ENCODE assay signal across 8 cellular contexts in genomic region chr3:185151959-185152432, GRCh38. TPM values are rescaled to one million over a fixed set of nuclear protein-coding genes. Genes with fewer than 3 reads are reported as not detected.
DNase-seq lines count a peak whose midpoint lies in the region; ATAC-seq and TF ChIP-seq lines count a peak whose summit lies in the region.

No MANE protein-coding gene starts in this region.

- H3K27me3 ChIP-seq in RWPE2 (ENCODE audit: insufficient read depth, poor library complexity, severe bottlenecking) (peaks cover 80% of the 10 kb centered on the region), gastroesophageal sphincter (no peaks in the 10 kb centered on the region)

- no peak for TF ChIP-seq EP300 in gastroesophageal sphincter (IDR thresholded peaks at IDR 0.05)

- no peaks in the 10 kb centered on the region for H3K4me1 ChIP-seq in RWPE2 (ENCODE audit: insufficient read depth, poor library complexity, severe bottlenecking)
- peaks cover 0 to 63% (median 0%) of the 10 kb centered on the region in 3 donors for H3K4me1 ChIP-seq in gastroesophageal sphincter

- H3K9me3 ChIP-seq in RWPE2 (ENCODE audit: severe bottlenecking) (no peaks in the 10 kb centered on the region), gastroesophageal sphincter (no peaks in the 10 kb centered on the region)

- ATAC-seq in RWPE2 (ENCODE audit: low read depth) (no peak), gastroesophageal sphincter (no peak), HG03039 (IDR thresholded peaks at IDR 0.05; ENCODE audit: unreplicated experiment) (no peak), HG02981 (IDR thresholded peaks at IDR 0.05; ENCODE audit: unreplicated experiment) (no peak)

- WGBS in gastroesophageal sphincter (ENCODE audit: low coverage in 1 of 2), 2 donors = 1 to 7% methylated on average over 5 of the region's 12 CpGs

- intact Hi-C loops in posterior vena cava (cut with DNase I) = no loop called here

- H3K27ac ChIP-seq in RWPE2 (ENCODE audit: poor library complexity, severe bottlenecking) = no peak overlapping the region
- peak overlapping the region; percentile 61 to 95 (median 92) for H3K27ac ChIP-seq in gastroesophageal sphincter

- H3K4me3 ChIP-seq in RWPE2 (ENCODE audit: severe bottlenecking) = peak overlapping the region; percentile 32
- H3K4me3 ChIP-seq in gastroesophageal sphincter = peak overlapping the region; percentile 45 to 70

- peak; percentile 36 for DNase-seq in DMS114 treated with DMSO at 0.1 percent for 48 hours (lab: John Stamatoyannopoulos, UW; ENCODE audit: unreplicated experiment)
- no peak for DNase-seq in RWPE2 (ENCODE audit: low spot score)
- DNase-seq in posterior vena cava (ENCODE audit: low spot score) = peak; percentile 86
- DNase-seq in activated CD4-positive, CD25-positive, alpha-beta regulatory T cell (lab: John Stamatoyannopoulos, UW) = no peak
- DNase-seq in mucosa of gallbladder (ENCODE audit: low spot score) = no peak

- no peak for TF ChIP-seq POLR2A in gastroesophageal sphincter (IDR thresholded peaks at IDR 0.05)

- H3K36me3 ChIP-seq in RWPE2 (ENCODE audit: low read depth) = no peaks in the 10 kb centered on the region
- H3K36me3 ChIP-seq in gastroesophageal sphincter = no peaks in the 10 kb centered on the region

- TF ChIP-seq CTCF in RWPE2 (IDR thresholded peaks at IDR 0.05; ENCODE audit: poor library complexity, severe bottlenecking) (no peak), gastroesophageal sphincter (IDR thresholded peaks at IDR 0.05) (no peak)

RNA-seq across cellular contexts. Expression of gene C3orf70, which starts 0.9 kb away (rescaled TPM):
- total RNA-seq in gastroesophageal sphincter = 10 to 100 TPM; 21.0 to 61.1 (median 36.1) TPM
- 10 to 100 TPM; 38.5 to 46.1 TPM for total RNA-seq in posterior vena cava
- total RNA-seq in mucosa of gallbladder = 20.0 TPM

Comparison
In these comparisons a context has a peak if more than half of its experiments do, and no peak if none do; other contexts are left out.
1. DNase-seq: peak in DMS114 treated with DMSO at 0.1 percent for 48 hours (single experiment) and posterior vena cava (single experiment); none in RWPE2 (single experiment), activated CD4-positive, CD25-positive, alpha-beta regulatory T cell (0 of 4) and mucosa of gallbladder (single experiment).